ENCODE assay signal across 22 cellular contexts in the genomic region with DNA sequence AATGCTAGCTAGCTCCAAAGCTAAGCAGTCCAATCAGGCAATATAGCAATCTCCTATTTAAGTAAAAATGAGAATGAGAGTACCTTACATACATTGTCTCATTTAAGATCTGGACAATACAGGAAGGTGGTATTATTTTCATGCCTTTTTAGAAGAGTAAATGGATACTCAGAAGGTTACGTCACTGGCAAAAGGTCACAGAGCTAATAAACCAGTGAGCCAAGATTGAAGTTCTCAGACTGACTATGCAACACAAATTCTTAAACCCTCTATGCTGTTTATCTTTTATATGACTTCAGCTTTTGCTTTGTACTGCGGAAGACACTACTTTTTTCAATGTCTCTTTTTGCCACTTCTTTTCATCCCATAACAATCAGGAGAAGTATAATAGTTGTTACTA.
"Had no signal": no experiment of that assay in that cellular context is flagged by ENCODE, and none has a peak within 500 bp of the region (broad histone marks: within the 10 kb centered on the region; RNA-seq: fewer than 3 reads in every experiment).

No MANE protein-coding gene starts in this region.

- H3K36me3 ChIP-seq: left ventricle myocardium inferior, ovary, right atrium auricular region, right lobe of liver, spleen, suprapubic skin, thoracic aorta, tibial nerve, upper lobe of left lung, vagina had no signal

- ATAC-seq: left colon; natural killer cell; right lobe of liver; stimulated activated effector memory CD8-positive, alpha-beta T cell treated with anti-CD3 and anti-CD28 coated beads, Interleukin-12 subunit alpha, Interleukin-12 subunit beta, amount 100 ng/mL, for 72 hours had no signal

- H3K27ac ChIP-seq: left ventricle myocardium inferior, ovary, right atrium auricular region, right lobe of liver, skin epidermis, spleen, suprapubic skin, thoracic aorta, tibial nerve, upper lobe of left lung, vagina had no signal

- DNase-seq: hippocampal formation; kidney; left colon; left ventricle myocardium inferior; mesendoderm; naive B cell; natural killer cell; nephron progenitor cell; ovary; right lobe of liver; spleen; stimulated activated CD4-positive, alpha-beta T cell treated with anti-CD3 and anti-CD28 coated beads, Interleukin-4, amount 100 ng/mL, for 24 hours; stimulated activated naive CD4-positive, alpha-beta T cell; upper lobe of left lung had no signal

- H3K9me3 ChIP-seq: left ventricle myocardium inferior, ovary, right atrium auricular region, right lobe of liver, spleen, suprapubic skin, thoracic aorta, tibial nerve, upper lobe of left lung, vagina had no signal

- H3K4me3 ChIP-seq: left ventricle myocardium inferior, lung, ovary, right atrium auricular region, right lobe of liver, skin epidermis, spleen, suprapubic skin, thoracic aorta, tibial nerve, upper lobe of left lung, vagina had no signal

- H3K27me3 ChIP-seq: ovary, right atrium auricular region, right lobe of liver, spleen, suprapubic skin, tibial nerve, upper lobe of left lung, vagina had no signal

- H3K4me1 ChIP-seq: left ventricle myocardium inferior, right atrium auricular region, right lobe of liver, spleen, suprapubic skin, tibial nerve, upper lobe of left lung, vagina had no signal
